Comparison of ENCODE assay signal across 1 cellular context in genomic region chr14:75088566-75089373, GRCh38.
TF ChIP-seq lines count a peak whose summit lies in the region.

No MANE protein-coding gene starts in this region.

TF ChIP-seq in WTC11, 78 proteins besides CTCF, POLR2A, EP300 and RAD21 (continued from another document):
- TF ChIP-seq STAT6 (CRISPR knock-in tag; conservative IDR thresholded peaks at IDR 0.05; ENCODE audit: low read depth) (no peak), ESRRA (CRISPR knock-in tag; IDR thresholded peaks at IDR 0.05; ENCODE audit: borderline replicate concordance) (no peak), NR3C1 (CRISPR knock-in tag; conservative IDR thresholded peaks at IDR 0.05; ENCODE audit: low read depth) (no peak)
